In genomic region chr2:236798491-236798890, GRCh38 we compare ENCODE assay signal across 11 cellular contexts.
"Had no signal": no experiment of that assay in that cellular context is flagged by ENCODE, and none has a peak within 500 bp of the region (broad histone marks: within the 10 kb centered on the region; RNA-seq: fewer than 3 reads in every experiment).

No MANE protein-coding gene starts in this region.

- H3K4me1 ChIP-seq: HAP-1 had no signal

- DNase-seq: GM23248, GOT3, H7, H9, HCEC 1CT, HFFc6 had no signal

- H3K4me3 ChIP-seq: GM23248, GM23338, HAP-1 had no signal

- H3K27ac ChIP-seq: GM23248 had no signal

- ATAC-seq: GM23338, HCT116 had no signal

- H3K9ac ChIP-seq: GM23248 had no signal

- FAIRE-seq: H1, H54 had no signal

- H3K36me3 ChIP-seq: HAP-1 had no signal

- H3K9me3 ChIP-seq: HAP-1 had no signal
